ENCODE assay signal across 8 cellular contexts in the genomic region with DNA sequence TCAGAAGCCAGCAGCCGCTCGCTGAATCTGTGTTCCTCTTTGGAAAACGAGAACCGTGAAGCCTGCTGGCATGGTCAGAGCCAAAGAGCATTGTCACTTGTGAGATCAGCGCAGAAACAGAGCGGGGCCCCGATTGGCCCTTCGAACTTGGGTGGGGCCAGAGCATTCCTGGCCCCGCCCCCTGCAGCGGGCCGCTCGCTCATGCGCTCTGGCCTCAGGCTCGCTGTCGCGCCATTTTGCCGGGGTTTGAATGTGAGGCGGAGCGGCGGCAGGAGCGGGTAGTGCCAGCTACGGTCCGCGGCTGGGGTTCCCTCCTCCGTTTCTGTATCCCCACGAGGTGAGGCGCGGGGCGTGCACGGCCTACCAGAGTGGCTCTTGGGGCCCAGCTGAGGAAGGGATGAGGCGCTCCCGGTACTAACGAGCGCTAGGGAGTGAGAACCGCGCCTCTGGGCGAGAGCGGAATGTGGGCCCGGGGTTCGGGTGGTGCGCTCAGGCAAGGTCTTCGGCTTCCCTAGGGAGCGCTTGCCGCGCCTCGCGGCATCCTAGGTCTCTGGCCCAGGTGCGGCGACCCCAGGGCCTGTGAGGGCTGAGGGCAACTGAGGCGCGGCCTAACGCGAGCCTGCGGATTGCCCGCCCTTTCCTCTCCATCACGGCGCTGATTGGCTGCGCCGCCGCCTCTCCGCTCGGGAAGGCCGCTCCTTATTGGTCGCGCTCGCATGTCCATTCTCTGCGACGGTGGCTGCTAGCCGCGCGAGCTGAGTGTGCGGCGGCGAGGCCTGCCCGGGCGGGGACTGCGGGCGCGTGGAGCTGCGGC. TPM values are rescaled to one million over a fixed set of nuclear protein-coding genes. Genes with fewer than 3 reads are reported as not detected.
DNase-seq lines count a peak whose midpoint lies in the region; ATAC-seq, FAIRE-seq and TF ChIP-seq lines count a peak whose summit lies in the region.

A gene with protein sequence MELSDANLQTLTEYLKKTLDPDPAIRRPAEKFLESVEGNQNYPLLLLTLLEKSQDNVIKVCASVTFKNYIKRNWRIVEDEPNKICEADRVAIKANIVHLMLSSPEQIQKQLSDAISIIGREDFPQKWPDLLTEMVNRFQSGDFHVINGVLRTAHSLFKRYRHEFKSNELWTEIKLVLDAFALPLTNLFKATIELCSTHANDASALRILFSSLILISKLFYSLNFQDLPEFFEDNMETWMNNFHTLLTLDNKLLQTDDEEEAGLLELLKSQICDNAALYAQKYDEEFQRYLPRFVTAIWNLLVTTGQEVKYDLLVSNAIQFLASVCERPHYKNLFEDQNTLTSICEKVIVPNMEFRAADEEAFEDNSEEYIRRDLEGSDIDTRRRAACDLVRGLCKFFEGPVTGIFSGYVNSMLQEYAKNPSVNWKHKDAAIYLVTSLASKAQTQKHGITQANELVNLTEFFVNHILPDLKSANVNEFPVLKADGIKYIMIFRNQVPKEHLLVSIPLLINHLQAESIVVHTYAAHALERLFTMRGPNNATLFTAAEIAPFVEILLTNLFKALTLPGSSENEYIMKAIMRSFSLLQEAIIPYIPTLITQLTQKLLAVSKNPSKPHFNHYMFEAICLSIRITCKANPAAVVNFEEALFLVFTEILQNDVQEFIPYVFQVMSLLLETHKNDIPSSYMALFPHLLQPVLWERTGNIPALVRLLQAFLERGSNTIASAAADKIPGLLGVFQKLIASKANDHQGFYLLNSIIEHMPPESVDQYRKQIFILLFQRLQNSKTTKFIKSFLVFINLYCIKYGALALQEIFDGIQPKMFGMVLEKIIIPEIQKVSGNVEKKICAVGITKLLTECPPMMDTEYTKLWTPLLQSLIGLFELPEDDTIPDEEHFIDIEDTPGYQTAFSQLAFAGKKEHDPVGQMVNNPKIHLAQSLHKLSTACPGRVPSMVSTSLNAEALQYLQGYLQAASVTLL (plus strand): TSS at position 226 of the 814 bp plus-strand sequence. CDS start 12,152 bp downstream, outside the sequence.

- ATAC-seq in HG02981 (IDR thresholded peaks at IDR 0.05; ENCODE audit: unreplicated experiment), result peak; percentile 87
- peak; percentile 98 for ATAC-seq in aorta (ENCODE audit: low FRiP score)

- H3K27ac ChIP-seq in rectal smooth muscle tissue (ENCODE audit: low read depth, low read length) (peak within 1 kb of the TSS; percentile 87), aorta (ENCODE audit: low read depth in 1 of 2, low read length in 2 of 2) (peak within 1 kb of the TSS in 1 of 2 donors; percentile 94)

- DNase-seq in GM18507 (ENCODE audit: extremely low spot score, insufficient read length, low read depth), result peak; percentile 92
- peak; percentile 88 for DNase-seq in NCI-H2029 treated with DMSO at 0.1 percent for 48 hours (lab: John Stamatoyannopoulos, UW)
- peak; percentile 93 for DNase-seq in T-helper 9 cell
- peak; percentile 89 for DNase-seq in astrocyte of the cerebellum (ENCODE audit: low read depth)
- peak; percentile 94 for DNase-seq in hepatic stellate cell (ENCODE audit: low spot score)
- peak; percentile 97 to 98 for DNase-seq in aorta

- H3K4me1 ChIP-seq in rectal smooth muscle tissue (ENCODE audit: control insufficient read depth, insufficient read depth, low read length) (peaks cover 6% of the 10 kb centered on the region), aorta (ENCODE audit: control insufficient read depth in 1 of 2, insufficient read depth in 2 of 2, low read length in 2 of 2) (no peaks in the 10 kb centered on the region)

- FAIRE-seq in GM18507 (lab: Jason Lieb, UNC), result peak; percentile 95

- in situ Hi-C loops in astrocyte of the cerebellum (cut with HindIII; ENCODE audit: low sequenced_read_pairs), result no loop called here

- H3K9me3 ChIP-seq in aorta (ENCODE audit: control insufficient read depth, low read length), result no peaks in the 10 kb centered on the region

- H3K4me3 ChIP-seq in astrocyte of the cerebellum (ENCODE audit: low read depth, low read length) (peak within 1 kb of the TSS; percentile 98), rectal smooth muscle tissue (ENCODE audit: low read length) (peak within 1 kb of the TSS; percentile 100), aorta (ENCODE audit: low read length in 2 of 2) (peak within 1 kb of the TSS; percentile 85 to 89)

- intact Hi-C loops in aorta (cut with DNase I), result no loop called here

- H3K9ac ChIP-seq in rectal smooth muscle tissue (ENCODE audit: low read length), result peak within 1 kb of the TSS; percentile 92

- H3K27me3 ChIP-seq in rectal smooth muscle tissue (ENCODE audit: control insufficient read depth, insufficient read depth, low read length) (no peaks in the 10 kb centered on the region), aorta (ENCODE audit: control insufficient read depth in 1 of 2, insufficient read depth in 2 of 2, low read length in 1 of 2) (no peaks in the 10 kb centered on the region)

- no peak for TF ChIP-seq CTCF in astrocyte of the cerebellum (IDR thresholded peaks at IDR 0.05; ENCODE audit: low read depth, low read length, missing control alignments)

- WGBS in aorta, 2 donors, result 0% methylated on average over 64 to 80 of the region's 80 CpGs

- H3K36me3 ChIP-seq in rectal smooth muscle tissue (ENCODE audit: control insufficient read depth, insufficient read depth, low read length) (no peaks in the 10 kb centered on the region), aorta (ENCODE audit: control insufficient read depth in 1 of 2, insufficient read depth in 2 of 2, low read length in 1 of 2) (no peaks in the 10 kb centered on the region)

RNA-seq across cellular contexts. Expression of the gene that starts here (rescaled TPM):
- 10 to 100 TPM; 31.0 to 34.1 TPM for total RNA-seq in aorta
- polyA plus RNA-seq in aorta, result 10 to 100 TPM; 18.0 to 18.2 TPM
